In genomic region chr1:116397728-116398127, GRCh38 we compare ENCODE assay signal across 17 cellular contexts.
"Had no signal": no experiment of that assay in that cellular context is flagged by ENCODE, and none has a peak within 500 bp of the region (broad histone marks: within the 10 kb centered on the region; RNA-seq: fewer than 3 reads in every experiment).

No MANE protein-coding gene starts in this region.

- H3K4me1 ChIP-seq: esophagus muscularis mucosa, testis had no signal

- H3K27ac Mint-ChIP-seq: activated naive CD4-positive, alpha-beta T cell treated with anti-CD3 and anti-CD28 coated beads, Interleukin-2, amount 50 U/mL, for 24 hours; activated T-helper 1 cell treated with anti-CD3 and anti-CD28 coated beads, Interleukin-12 subunit alpha, Interleukin-12 subunit beta, Interleukin-2, Interleukin-4 antibody, amounts not matched to agents 30 ng/mL and 10 ng/mL and 1 ng/mL, durations not matched to agents 14 hours and 24 hours and 36 hours; stimulated activated naive CD8-positive, alpha-beta T cell treated with anti-CD3 and anti-CD28 coated beads, Interleukin-15, Interleukin-2, amounts not matched to agents 100 ng/mL and 50 ng/mL, for 24 hours had no signal

- H3K36me3 ChIP-seq: ovary had no signal

- DNase-seq: activated CD4-positive, alpha-beta T cell treated with anti-CD3 and anti-CD28 coated beads for 36 hours; activated CD8-positive, alpha-beta memory T cell treated with anti-CD3 and anti-CD28 coated beads, Interleukin-2, amount 50 U/mL, for 4 hours; activated CD8-positive, alpha-beta T cell treated with anti-CD3 and anti-CD28 coated beads for 36 hours; amygdala; brain microvascular endothelial cell; dermis blood vessel endothelial cell; islet precursor cell; ovary; stimulated activated CD4-positive, alpha-beta T cell treated with anti-CD3 and anti-CD28 coated beads, Interleukin-15, amount 100 ng/mL, for 24 hours; stimulated activated CD4-positive, alpha-beta T cell treated with anti-CD3 and anti-CD28 coated beads, Interleukin-4, amount 100 ng/mL, for 24 hours; T1000; testis had no signal

- H3K9me3 Mint-ChIP-seq: activated CD8-positive, alpha-beta T cell treated with anti-CD3 and anti-CD28 coated beads for 36 hours; activated naive CD4-positive, alpha-beta T cell treated with anti-CD3 and anti-CD28 coated beads, Interleukin-2, amount 50 U/mL, for 24 hours; activated T-helper 1 cell treated with anti-CD3 and anti-CD28 coated beads, Interleukin-12 subunit alpha, Interleukin-12 subunit beta, Interleukin-2, Interleukin-4 antibody, amounts not matched to agents 30 ng/mL and 10 ng/mL and 1 ng/mL, durations not matched to agents 14 hours and 24 hours and 36 hours; neural crest cell; stimulated activated naive CD8-positive, alpha-beta T cell treated with anti-CD3 and anti-CD28 coated beads, Interleukin-15, Interleukin-2, amounts not matched to agents 100 ng/mL and 50 ng/mL, for 24 hours had no signal

- H3K4me3 Mint-ChIP-seq: activated CD4-positive, alpha-beta T cell treated with anti-CD3 and anti-CD28 coated beads for 36 hours; activated CD8-positive, alpha-beta T cell treated with anti-CD3 and anti-CD28 coated beads for 36 hours; activated naive CD4-positive, alpha-beta T cell treated with anti-CD3 and anti-CD28 coated beads, Interleukin-2, amount 50 U/mL, for 24 hours; activated T-helper 1 cell treated with anti-CD3 and anti-CD28 coated beads, Interleukin-12 subunit alpha, Interleukin-12 subunit beta, Interleukin-2, Interleukin-4 antibody, amounts not matched to agents 30 ng/mL and 10 ng/mL and 1 ng/mL, durations not matched to agents 14 hours and 24 hours and 36 hours; neural crest cell; stimulated activated naive CD8-positive, alpha-beta T cell treated with anti-CD3 and anti-CD28 coated beads, Interleukin-15, Interleukin-2, amounts not matched to agents 100 ng/mL and 50 ng/mL, for 24 hours had no signal

- ATAC-seq: activated CD4-positive, alpha-beta T cell treated with anti-CD3 and anti-CD28 coated beads for 36 hours; activated CD8-positive, alpha-beta T cell treated with anti-CD3 and anti-CD28 coated beads for 36 hours had no signal

- H3K27ac ChIP-seq: brain microvascular endothelial cell, esophagus muscularis mucosa, ovary, testis had no signal

- H3K4me1 Mint-ChIP-seq: neural crest cell had no signal

- H3K9me3 ChIP-seq: esophagus muscularis mucosa, ovary, testis had no signal

- H3K27me3 Mint-ChIP-seq: activated CD4-positive, alpha-beta T cell treated with anti-CD3 and anti-CD28 coated beads for 36 hours; activated CD8-positive, alpha-beta T cell treated with anti-CD3 and anti-CD28 coated beads for 36 hours; activated naive CD4-positive, alpha-beta T cell treated with anti-CD3 and anti-CD28 coated beads, Interleukin-2, amount 50 U/mL, for 24 hours; stimulated activated naive CD8-positive, alpha-beta T cell treated with anti-CD3 and anti-CD28 coated beads, Interleukin-15, Interleukin-2, amounts not matched to agents 100 ng/mL and 50 ng/mL, for 24 hours had no signal

- H3K27me3 ChIP-seq: brain microvascular endothelial cell, esophagus muscularis mucosa, ovary, testis had no signal

- H3K4me3 ChIP-seq: esophagus muscularis mucosa, ovary, testis had no signal
